Comparison of ENCODE assay signal across 1 cellular context in the genomic region with DNA sequence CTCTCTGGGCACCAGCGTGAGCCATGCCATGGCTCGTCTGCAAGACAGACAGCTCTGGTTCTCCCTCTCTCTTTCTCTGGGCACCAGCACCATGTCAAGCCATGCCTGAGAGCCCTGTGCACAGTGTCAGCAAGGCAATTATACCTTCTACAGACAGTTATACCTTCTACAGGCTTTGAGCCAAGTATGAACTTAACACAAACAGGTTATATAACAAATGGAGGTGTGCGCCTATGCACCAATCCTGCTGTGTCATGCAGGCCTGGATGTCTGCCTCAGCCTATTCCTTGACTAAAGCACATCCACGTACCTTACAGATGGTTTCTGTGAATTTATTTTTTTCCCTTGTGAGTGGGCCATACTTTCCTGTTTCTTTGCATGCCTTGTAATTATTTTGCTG.
TF ChIP-seq lines count a peak whose summit lies in the region.

No MANE protein-coding gene starts in this region.

TF ChIP-seq in GM23338, 12 proteins besides CTCF, POLR2A, EP300 and RAD21 (continued from another document):
- TF ChIP-seq ZNF114 (CRISPR knock-in tag; IDR thresholded peaks at IDR 0.05) (no peak), EZH2 (IDR thresholded peaks at IDR 0.05; ENCODE audit: low read depth, unreplicated experiment) (no peak)
